9 cellular contexts compared by ENCODE assay signal in the genomic region with DNA sequence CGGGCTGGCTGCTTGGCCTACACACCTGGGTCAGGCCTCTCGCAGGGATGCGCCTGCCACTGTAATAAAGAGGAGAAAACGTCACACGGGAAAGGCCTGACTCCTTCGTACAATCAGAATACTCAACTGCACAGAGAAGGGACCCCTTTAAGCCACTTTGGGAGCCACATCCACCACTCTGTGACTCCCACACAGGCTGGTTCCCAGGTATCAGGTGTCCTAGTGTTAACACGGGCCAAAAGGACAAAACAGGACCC. TPM values are rescaled to one million over a fixed set of nuclear protein-coding genes. Genes with fewer than 3 reads are reported as not detected.
DNase-seq lines count a peak whose midpoint lies in the region; ATAC-seq and TF ChIP-seq lines count a peak whose summit lies in the region.
"Had no signal": no experiment of that assay in that cellular context is flagged by ENCODE, and none has a peak within 500 bp of the region (broad histone marks: within the 10 kb centered on the region; RNA-seq: fewer than 3 reads in every experiment).

No MANE protein-coding gene starts in this region.

- no peak for DNase-seq in activated T-cell treated with anti-CD3 and anti-CD28 coated beads, Interleukin-2, amount 50 U/mL, for 4 hours
- no peak for DNase-seq in activated T-cell treated with anti-CD3 and anti-CD28 coated beads for 4 hours
- DNase-seq in activated CD8-positive, alpha-beta T cell treated with anti-CD3 and anti-CD28 coated beads for 36 hours, result peak; percentile 20
- DNase-seq in immature natural killer cell, result no peak
- DNase-seq in GM13977 (ENCODE audit: low spot score), result no peak

- intact Hi-C loops in activated CD8-positive, alpha-beta T cell treated with anti-CD3 and anti-CD28 coated beads for 36 hours (cut with micrococcal nuclease), result loop anchor here (10.0 kb wide), 1 partner anchor 487 kb away; a partner anchor contains a TSS

- H3K4me1 Mint-ChIP-seq in activated T-cell treated with anti-CD3 and anti-CD28 coated beads, Interleukin-2, amount 50 U/mL, for 4 hours (ENCODE audit: low read depth), result peaks cover 26% of the 10 kb centered on the region
- peaks cover 18% of the 10 kb centered on the region for H3K4me1 Mint-ChIP-seq in activated CD8-positive, alpha-beta T cell treated with anti-CD3 and anti-CD28 coated beads for 36 hours (ENCODE audit: low read depth)
- H3K4me1 Mint-ChIP-seq in immature natural killer cell, result peaks cover 22 to 27% of the 10 kb centered on the region in 2 donors

- TF ChIP-seq CTCF in activated CD8-positive, alpha-beta T cell treated with anti-CD3 and anti-CD28 coated beads for 36 hours (IDR thresholded peaks at IDR 0.05), result no peak
- TF ChIP-seq CTCF in GM13977 (IDR thresholded peaks at IDR 0.05; ENCODE audit: extremely low read depth, insufficient read depth, missing control alignments), result no peak

- H3K36me3 Mint-ChIP-seq in activated T-cell treated with anti-CD3 and anti-CD28 coated beads, Interleukin-2, amount 50 U/mL, for 4 hours (ENCODE audit: insufficient read depth), result peaks cover 2% of the 10 kb centered on the region
- H3K36me3 Mint-ChIP-seq in activated CD8-positive, alpha-beta T cell treated with anti-CD3 and anti-CD28 coated beads for 36 hours (ENCODE audit: low read depth), result peaks cover 11% of the 10 kb centered on the region
- no peaks in the 10 kb centered on the region for H3K36me3 Mint-ChIP-seq in immature natural killer cell

- CTCF ChIA-PET in activated CD8-positive, alpha-beta T cell treated with anti-CD3 and anti-CD28 coated beads for 36 hours (lab: Charles Lee), result interaction anchor here (1.2 to 1.3 kb wide), 2 partner anchors 13 to 255 kb away, joined by 3 to 4 read pairs; a partner anchor contains a TSS

- no peak for ATAC-seq in activated T-cell treated with anti-CD3 and anti-CD28 coated beads, Interleukin-2, amount 50 U/mL, for 4 hours
- ATAC-seq in activated CD8-positive, alpha-beta T cell treated with anti-CD3 and anti-CD28 coated beads for 36 hours, result no peak
- ATAC-seq in HG03039 (IDR thresholded peaks at IDR 0.05; ENCODE audit: unreplicated experiment) (no peak), GM18868 (IDR thresholded peaks at IDR 0.05; ENCODE audit: unreplicated experiment) (no peak)

- in situ Hi-C loops in GM13977 (cut with MboI; ENCODE audit: low pct_unique_long_range_greater_than_20kb, low sequenced_read_pairs, unreplicated experiment), result loop anchor here (25.0 kb wide), 1 partner anchor 604 kb away; a partner anchor contains a TSS

- peak overlapping the region; percentile 95 for H3K4me3 Mint-ChIP-seq in activated T-cell treated with anti-CD3 and anti-CD28 coated beads, Interleukin-2, amount 50 U/mL, for 4 hours
- peak overlapping the region; percentile 89 for H3K4me3 Mint-ChIP-seq in activated CD8-positive, alpha-beta T cell treated with anti-CD3 and anti-CD28 coated beads for 36 hours
- H3K4me3 Mint-ChIP-seq in immature natural killer cell, result peak overlapping the region; percentile 92 to 99 (median 96)

- peak overlapping the region; percentile 94 for H3K27ac Mint-ChIP-seq in activated CD8-positive, alpha-beta T cell treated with anti-CD3 and anti-CD28 coated beads for 36 hours
- peak overlapping the region; percentile 90 to 97 (median 92) for H3K27ac Mint-ChIP-seq in immature natural killer cell

- peak overlapping the region; percentile 89 for H3K27ac ChIP-seq in temporal lobe (ENCODE audit: low read depth, low read length)
- H3K27ac ChIP-seq: SK-N-MC had no signal

- no peaks in the 10 kb centered on the region for H3K27me3 Mint-ChIP-seq in activated T-cell treated with anti-CD3 and anti-CD28 coated beads, Interleukin-2, amount 50 U/mL, for 4 hours (ENCODE audit: low read depth)
- H3K27me3 Mint-ChIP-seq in activated CD8-positive, alpha-beta T cell treated with anti-CD3 and anti-CD28 coated beads for 36 hours, result no peaks in the 10 kb centered on the region
- no peaks in the 10 kb centered on the region for H3K27me3 Mint-ChIP-seq in immature natural killer cell (ENCODE audit: low read depth in 3 of 3)

- H3K9me3 Mint-ChIP-seq in activated T-cell treated with anti-CD3 and anti-CD28 coated beads, Interleukin-2, amount 50 U/mL, for 4 hours, result no peaks in the 10 kb centered on the region
- H3K9me3 Mint-ChIP-seq in activated CD8-positive, alpha-beta T cell treated with anti-CD3 and anti-CD28 coated beads for 36 hours, result peaks cover 3% of the 10 kb centered on the region
- no peaks in the 10 kb centered on the region for H3K9me3 Mint-ChIP-seq in immature natural killer cell

- POLR2A ChIA-PET in activated CD8-positive, alpha-beta T cell treated with anti-CD3 and anti-CD28 coated beads for 36 hours (lab: Charles Lee), result interaction anchor here (1.2 kb wide), 1 partner anchor 357 kb away, joined by 4 read pairs; no protein-coding TSS in a partner anchor

RNA-seq across cellular contexts. Expression of a gene that starts 5.8 kb away (rescaled TPM):
- total RNA-seq in activated T-cell treated with anti-CD3 and anti-CD28 coated beads, Interleukin-2, amount 50 U/mL, for 4 hours, result 10 to 100 TPM; 11.1 to 14.8 (median 14.6) TPM
- 10 to 100 TPM; 26.3 to 27.2 TPM for total RNA-seq in activated CD8-positive, alpha-beta T cell treated with anti-CD3 and anti-CD28 coated beads for 36 hours
- polyA plus RNA-seq in immature natural killer cell, result 1 to 10 TPM in 2 of 3 donors, under 1 TPM in 1; 0.54 to 1.9 (median 1.4) TPM
- total RNA-seq in temporal lobe, result 35.7 TPM
